Comparison of ENCODE assay signal across 8 cellular contexts in the genomic region with DNA sequence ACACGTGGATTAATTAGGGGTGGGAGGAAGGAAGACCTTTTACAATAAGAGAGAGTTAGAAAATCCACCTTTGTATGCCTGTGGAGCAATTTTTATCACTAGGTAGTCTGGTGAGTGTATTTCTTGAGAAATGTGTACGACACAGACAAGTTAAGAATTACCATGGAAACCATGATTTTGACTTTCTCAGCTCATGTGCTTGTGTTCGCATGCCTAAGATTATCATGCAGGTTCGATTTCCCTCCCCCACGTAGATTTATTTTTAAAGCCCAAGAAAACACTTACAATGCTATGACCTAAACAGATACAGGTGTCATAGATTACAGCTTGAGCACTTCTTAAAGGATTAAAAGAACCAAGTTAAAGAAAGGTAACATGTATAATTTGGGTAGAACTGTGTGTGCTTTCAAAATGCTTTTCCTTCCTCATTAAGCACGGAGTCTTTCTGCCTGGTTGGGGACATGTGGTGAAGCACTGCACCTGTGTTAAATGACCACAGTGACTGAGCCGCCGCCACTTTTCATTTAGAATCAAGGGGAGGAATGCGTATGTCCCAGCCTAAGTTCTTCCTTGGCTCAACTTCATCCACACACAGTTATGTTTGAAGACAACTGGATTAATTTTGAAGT. TPM values are rescaled to one million over a fixed set of nuclear protein-coding genes. Genes with fewer than 3 reads are reported as not detected.
DNase-seq lines count a peak whose midpoint lies in the region; ATAC-seq and TF ChIP-seq lines count a peak whose summit lies in the region.

No MANE protein-coding gene starts in this region.

- H2BK15ac ChIP-seq in mesenchymal stem cell (ENCODE audit: low read depth, poor library complexity, severe bottlenecking) = no peak overlapping the region

- no peak overlapping the region for H2AFZ ChIP-seq in mesenchymal stem cell (ENCODE audit: low read depth, low read length)

- no peak overlapping the region for H2BK12ac ChIP-seq in mesenchymal stem cell (ENCODE audit: low read length in 2 of 2)

- H4K8ac ChIP-seq in mesenchymal stem cell (ENCODE audit: low read length) = no peak overlapping the region

- H3K27ac ChIP-seq in esophagus squamous epithelium (peak overlapping the region; percentile 74 to 80 (median 78)), mesenchymal stem cell (ENCODE audit: low read length, poor library complexity, severe bottlenecking) (no peak overlapping the region), WERI-Rb-1 (no peak overlapping the region; the same call in 1 of the 2 replicates)

- peaks cover 40 to 99% (median 78%) of the 10 kb centered on the region in 3 donors for H3K4me1 ChIP-seq in esophagus squamous epithelium
- H3K4me1 ChIP-seq in mesenchymal stem cell (ENCODE audit: control insufficient read depth, insufficient read depth, low read depth, low read length) = peaks cover 17% of the 10 kb centered on the region

- H3K4me3 ChIP-seq in esophagus squamous epithelium = no peak overlapping the region
- no peak overlapping the region for H3K4me3 ChIP-seq in mesenchymal stem cell (ENCODE audit: insufficient read depth in 1 of 2, low read depth in 1 of 2, low read length in 2 of 2)
- no peak overlapping the region for H3K4me3 ChIP-seq in WERI-Rb-1 (ENCODE audit: low read depth, low read length)

- CTCF ChIA-PET in GM10248 (lab: Yijun Ruan, JAX) = interaction anchor here (1.0 to 5.5 kb wide), 12 partner anchors 9 to 306 kb away, joined by 3 to 43 read pairs (median 4); a partner anchor contains a TSS

- no peak overlapping the region for H3K18ac ChIP-seq in mesenchymal stem cell (ENCODE audit: low read depth in 1 of 2, low read length in 2 of 2)

- no peak for TF ChIP-seq POLR2A in esophagus squamous epithelium (IDR thresholded peaks at IDR 0.05)

- H3K9me3 ChIP-seq in esophagus squamous epithelium (no peaks in the 10 kb centered on the region), mesenchymal stem cell (ENCODE audit: control insufficient read depth, low read length) (no peaks in the 10 kb centered on the region), WERI-Rb-1 (ENCODE audit: severe bottlenecking) (no peaks in the 10 kb centered on the region)

- H2BK5ac ChIP-seq in mesenchymal stem cell (ENCODE audit: low read depth, low read length, poor library complexity, severe bottlenecking) = no peak overlapping the region

- H3K27me3 ChIP-seq in esophagus squamous epithelium (no peaks in the 10 kb centered on the region), mesenchymal stem cell (ENCODE audit: control insufficient read depth in 1 of 2, insufficient read depth in 1 of 2, low read length in 2 of 2) (no peaks in the 10 kb centered on the region), WERI-Rb-1 (ENCODE audit: insufficient read depth, low read depth, severe bottlenecking) (no peaks in the 10 kb centered on the region)

- intact Hi-C loops in esophagus squamous epithelium (cut with DNase I) = no loop called here

- no peak overlapping the region for H3K9ac ChIP-seq in mesenchymal stem cell (ENCODE audit: low read length)

- WGBS in esophagus squamous epithelium, 2 donors = 46 to 47% methylated on average over 9 of the region's 9 CpGs
- WGBS in mesenchymal stem cell = 92% methylated on average over 6 of the region's 9 CpGs

- peak; percentile 58 for DNase-seq in GM10248 (ENCODE audit: extremely low spot score)
- no peak for DNase-seq in esophagus squamous epithelium (lab: John Stamatoyannopoulos, UW)
- DNase-seq in mesenchymal stem cell = no peak
- no peak for DNase-seq in WERI-Rb-1
- no peak for DNase-seq in NCI-H2081 treated with DMSO at 0.1 percent for 48 hours (lab: John Stamatoyannopoulos, UW)
- no peak for DNase-seq in AG08395 (ENCODE audit: low spot score)

- H4K91ac ChIP-seq in mesenchymal stem cell (ENCODE audit: low read length) = no peak overlapping the region

- no peak overlapping the region for H2AK5ac ChIP-seq in mesenchymal stem cell (ENCODE audit: low read length, severe bottlenecking)

- H3K4ac ChIP-seq in mesenchymal stem cell (ENCODE audit: low read depth in 1 of 2, low read length in 2 of 2) = no peak overlapping the region

- H3K23ac ChIP-seq in mesenchymal stem cell (ENCODE audit: low read length in 2 of 2) = no peak overlapping the region

- POLR2A ChIA-PET in GM10248 (lab: Yijun Ruan, JAX) = interaction anchor here (1.2 kb wide), 1 partner anchor 114 kb away, joined by 4 read pairs; no protein-coding TSS in a partner anchor

- no peak overlapping the region for H3K4me2 ChIP-seq in mesenchymal stem cell (ENCODE audit: low read length, poor library complexity, severe bottlenecking)

- H2BK120ac ChIP-seq in mesenchymal stem cell (ENCODE audit: low read depth, low read length) = no peak overlapping the region

- ATAC-seq in GM21381 (IDR thresholded peaks at IDR 0.05; ENCODE audit: unreplicated experiment) (peak; percentile 43), HG03571 (IDR thresholded peaks at IDR 0.05; ENCODE audit: unreplicated experiment) (peak; percentile 33)

- TF ChIP-seq CTCF in GM10248 (IDR thresholded peaks at IDR 0.05; ENCODE audit: control extremely low read depth, extremely low read depth, low read depth, missing control alignments) = no peak
- no peak for TF ChIP-seq CTCF in esophagus squamous epithelium (IDR thresholded peaks at IDR 0.05)
- no peak for TF ChIP-seq CTCF in WERI-Rb-1 (IDR thresholded peaks at IDR 0.05; ENCODE audit: low read depth, low read length)

- H3K14ac ChIP-seq in mesenchymal stem cell (ENCODE audit: low read length in 2 of 2) = no peak overlapping the region

- peaks cover 7 to 53% (median 16%) of the 10 kb centered on the region in 3 donors for H3K36me3 ChIP-seq in esophagus squamous epithelium
- peaks cover 28 to 82% of the 10 kb centered on the region in 2 experiments for H3K36me3 ChIP-seq in mesenchymal stem cell (ENCODE audit: control insufficient read depth in 1 of 2, insufficient read depth in 2 of 2, low read depth in 1 of 2, low read length in 2 of 2)
- H3K36me3 ChIP-seq in WERI-Rb-1 = peaks cover 32% of the 10 kb centered on the region

- peaks cover 20% of the 10 kb centered on the region for H3K79me1 ChIP-seq in mesenchymal stem cell (replicated peaks; ENCODE audit: low read length, poor library complexity, severe bottlenecking)

RNA-seq across cellular contexts. Expression of a gene that starts 16.6 kb away (rescaled TPM):
- total RNA-seq in esophagus squamous epithelium = 10 to 100 TPM; 19.5 to 54.0 (median 20.8) TPM
- polyA plus RNA-seq in mesenchymal stem cell (2013, experiment 1 of 2) = 18.5 TPM
- 16.0 TPM for polyA plus RNA-seq in mesenchymal stem cell (2013, experiment 2 of 2)

Comparison
In these comparisons a context has a peak if more than half of its experiments do, and no peak if none do; other contexts are left out.
1. H3K27ac ChIP-seq: peak in esophagus squamous epithelium (4 of 4); none in mesenchymal stem cell (single experiment) and WERI-Rb-1 (single experiment).